Comparison of ENCODE assay signal across 15 cellular contexts in the genomic region with DNA sequence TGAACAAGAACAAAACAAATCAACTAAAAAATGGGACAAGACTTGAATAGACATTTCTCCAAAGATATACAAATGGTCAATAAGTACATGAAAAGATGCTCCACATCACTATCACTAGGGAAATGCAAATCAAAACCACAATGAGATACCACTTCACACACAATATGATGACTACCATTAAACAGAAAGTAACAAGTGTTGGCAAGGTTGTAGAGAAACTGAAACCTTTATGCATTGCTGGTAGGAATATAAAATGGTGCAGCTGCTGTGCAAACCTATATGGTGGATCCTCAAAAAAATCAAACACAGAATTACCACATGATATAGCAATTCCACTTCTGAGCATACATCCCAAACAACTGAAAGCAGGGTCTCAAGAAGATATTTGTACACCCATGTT. TPM values are rescaled to one million over a fixed set of nuclear protein-coding genes. Genes with fewer than 3 reads are reported as not detected.
DNase-seq lines count a peak whose midpoint lies in the region; ATAC-seq and FAIRE-seq lines count a peak whose summit lies in the region.
"Had no signal": no experiment of that assay in that cellular context is flagged by ENCODE, and none has a peak within 500 bp of the region (broad histone marks: within the 10 kb centered on the region; RNA-seq: fewer than 3 reads in every experiment).

No MANE protein-coding gene starts in this region.

- intact Hi-C loops in sciatic nerve (cut with DNase I), result no loop called here

- peaks cover 6% of the 10 kb centered on the region for H3K27me3 Mint-ChIP-seq in activated naive CD8-positive, alpha-beta T cell treated with anti-CD3 and anti-CD28 coated beads, Interleukin-2, amount 10 ng/mL, durations not matched to agents 7 days and 5 days
- H3K27me3 Mint-ChIP-seq in activated naive CD8-positive, alpha-beta T cell treated with anti-CD3 and anti-CD28 coated beads for 36 hours, result peaks cover 3% of the 10 kb centered on the region
- H3K27me3 Mint-ChIP-seq in activated CD8-positive, alpha-beta T cell treated with anti-CD3 and anti-CD28 coated beads, Interleukin-2, amount 10 ng/mL, durations not matched to agents 7 days and 5 days (ENCODE audit: low read depth), result peaks cover 2% of the 10 kb centered on the region

- H3K9me3 Mint-ChIP-seq in activated naive CD8-positive, alpha-beta T cell treated with anti-CD3 and anti-CD28 coated beads, Interleukin-2, amount 10 ng/mL, durations not matched to agents 7 days and 5 days, result no peaks in the 10 kb centered on the region
- peaks cover 2% of the 10 kb centered on the region for H3K9me3 Mint-ChIP-seq in activated naive CD8-positive, alpha-beta T cell treated with anti-CD3 and anti-CD28 coated beads for 36 hours
- H3K9me3 Mint-ChIP-seq in activated CD8-positive, alpha-beta T cell treated with anti-CD3 and anti-CD28 coated beads, Interleukin-2, amount 10 ng/mL, durations not matched to agents 7 days and 5 days (ENCODE audit: insufficient read depth), result no peaks in the 10 kb centered on the region
- H3K9me3 Mint-ChIP-seq: HFFc6 had no signal

- H3K4me3 Mint-ChIP-seq in activated naive CD8-positive, alpha-beta T cell treated with anti-CD3 and anti-CD28 coated beads, Interleukin-2, amount 10 ng/mL, durations not matched to agents 7 days and 5 days, result peak overlapping the region; percentile 2
- H3K4me3 Mint-ChIP-seq in activated naive CD8-positive, alpha-beta T cell treated with anti-CD3 and anti-CD28 coated beads for 36 hours, result no peak overlapping the region
- peak overlapping the region; percentile 5 for H3K4me3 Mint-ChIP-seq in activated CD8-positive, alpha-beta T cell treated with anti-CD3 and anti-CD28 coated beads, Interleukin-2, amount 10 ng/mL, durations not matched to agents 7 days and 5 days

- peaks cover 12% of the 10 kb centered on the region for H3K36me3 Mint-ChIP-seq in activated naive CD8-positive, alpha-beta T cell treated with anti-CD3 and anti-CD28 coated beads, Interleukin-2, amount 10 ng/mL, durations not matched to agents 7 days and 5 days
- H3K36me3 Mint-ChIP-seq in activated naive CD8-positive, alpha-beta T cell treated with anti-CD3 and anti-CD28 coated beads for 36 hours, result peaks cover 3% of the 10 kb centered on the region
- H3K36me3 Mint-ChIP-seq in activated CD8-positive, alpha-beta T cell treated with anti-CD3 and anti-CD28 coated beads, Interleukin-2, amount 10 ng/mL, durations not matched to agents 7 days and 5 days (ENCODE audit: low read depth), result peaks cover 3% of the 10 kb centered on the region

- CTCF ChIA-PET in activated CD8-positive, alpha-beta T cell treated with anti-CD3 and anti-CD28 coated beads, Interleukin-2, amount 10 ng/mL, durations not matched to agents 7 days and 5 days (lab: Charles Lee), result interaction anchor here (0.9 kb wide), 1 partner anchor 12 kb away, joined by 6 read pairs; no protein-coding TSS in a partner anchor

- peak; percentile 61 for ATAC-seq in activated naive CD8-positive, alpha-beta T cell treated with anti-CD3 and anti-CD28 coated beads, Interleukin-2, amount 10 ng/mL, durations not matched to agents 7 days and 5 days (ENCODE audit: low read depth)
- peak; percentile 52 for ATAC-seq in HG02938 (IDR thresholded peaks at IDR 0.05; ENCODE audit: unreplicated experiment)
- peak; percentile 59 for ATAC-seq in activated CD8-positive, alpha-beta T cell treated with anti-CD3 and anti-CD28 coated beads, Interleukin-2, amount 10 ng/mL, durations not matched to agents 7 days and 5 days
- no peak for ATAC-seq in sciatic nerve

- FAIRE-seq in frontal cortex (lab: Jason Lieb, UNC), result no peak
- FAIRE-seq: G401.6 had no signal

- POLR2A ChIA-PET in activated naive CD8-positive, alpha-beta T cell treated with anti-CD3 and anti-CD28 coated beads, Interleukin-2, amount 10 ng/mL, durations not matched to agents 7 days and 5 days (lab: Charles Lee), result no interaction called here
- POLR2A ChIA-PET in activated CD8-positive, alpha-beta T cell treated with anti-CD3 and anti-CD28 coated beads, Interleukin-2, amount 10 ng/mL, durations not matched to agents 7 days and 5 days (lab: Charles Lee), result no interaction called here

- H3K4me1 Mint-ChIP-seq in activated naive CD8-positive, alpha-beta T cell treated with anti-CD3 and anti-CD28 coated beads, Interleukin-2, amount 10 ng/mL, durations not matched to agents 7 days and 5 days, result peaks cover 24% of the 10 kb centered on the region
- peaks cover 25% of the 10 kb centered on the region for H3K4me1 Mint-ChIP-seq in activated naive CD8-positive, alpha-beta T cell treated with anti-CD3 and anti-CD28 coated beads for 36 hours
- H3K4me1 Mint-ChIP-seq in activated CD8-positive, alpha-beta T cell treated with anti-CD3 and anti-CD28 coated beads, Interleukin-2, amount 10 ng/mL, durations not matched to agents 7 days and 5 days (ENCODE audit: low read depth), result peaks cover 29% of the 10 kb centered on the region

- H3K27ac Mint-ChIP-seq in activated naive CD8-positive, alpha-beta T cell treated with anti-CD3 and anti-CD28 coated beads, Interleukin-2, amount 10 ng/mL, durations not matched to agents 7 days and 5 days, result peak overlapping the region; percentile 30
- no peak overlapping the region for H3K27ac Mint-ChIP-seq in activated naive CD8-positive, alpha-beta T cell treated with anti-CD3 and anti-CD28 coated beads for 36 hours
- H3K27ac Mint-ChIP-seq in activated CD8-positive, alpha-beta T cell treated with anti-CD3 and anti-CD28 coated beads, Interleukin-2, amount 10 ng/mL, durations not matched to agents 7 days and 5 days, result peak overlapping the region; percentile 19

- no peak for DNase-seq in activated naive CD8-positive, alpha-beta T cell treated with anti-CD3 and anti-CD28 coated beads, Interleukin-2, amount 10 ng/mL, durations not matched to agents 7 days and 5 days
- DNase-seq in activated naive CD8-positive, alpha-beta T cell treated with anti-CD3 and anti-CD28 coated beads for 36 hours, result no peak
- no peak for DNase-seq in activated CD8-positive, alpha-beta T cell treated with anti-CD3 and anti-CD28 coated beads, Interleukin-2, amount 10 ng/mL, durations not matched to agents 7 days and 5 days
- DNase-seq in DMS53 treated with DMSO at 0.1 percent for 48 hours (lab: John Stamatoyannopoulos, UW; ENCODE audit: unreplicated experiment) (no peak), sciatic nerve (ENCODE audit: low spot score) (no peak), frontal cortex (ENCODE audit: low spot score in 2 of 2) (no peak), T-helper 9 cell (no peak)
- DNase-seq: activated T-cell treated with anti-CD3 and anti-CD28 coated beads, Interleukin-2, amount 50 U/mL, for 1 hour; amygdala; HFFc6; stimulated activated CD4-positive, alpha-beta T cell treated with anti-CD3 and anti-CD28 coated beads, Interleukin-2, amount 100 ng/mL, for 24 hours; thyroid gland had no signal

RNA-seq across cellular contexts. Expression of a gene that starts 5.2 kb away (rescaled TPM):
- total RNA-seq in activated naive CD8-positive, alpha-beta T cell treated with anti-CD3 and anti-CD28 coated beads, Interleukin-2, amount 10 ng/mL, durations not matched to agents 7 days and 5 days, result 1 to 10 TPM; 4.1 to 5.6 TPM
- total RNA-seq in activated naive CD8-positive, alpha-beta T cell treated with anti-CD3 and anti-CD28 coated beads for 36 hours, result 1 to 10 TPM in 1 of 2 experiments, under 1 TPM in 1; 0.64 to 1.3 TPM
- 1 to 10 TPM; 4.3 to 4.7 TPM for total RNA-seq in activated CD8-positive, alpha-beta T cell treated with anti-CD3 and anti-CD28 coated beads, Interleukin-2, amount 10 ng/mL, durations not matched to agents 7 days and 5 days
- total RNA-seq in sciatic nerve (6.2 TPM), frontal cortex (0.82 TPM)

RNA-seq across cellular contexts. Expression of a gene that starts 26.4 kb away (rescaled TPM):
- 100 to 1,000 TPM; 237 to 249 TPM for total RNA-seq in activated naive CD8-positive, alpha-beta T cell treated with anti-CD3 and anti-CD28 coated beads, Interleukin-2, amount 10 ng/mL, durations not matched to agents 7 days and 5 days
- 10 to 100 TPM; 94.2 to 95.4 TPM for total RNA-seq in activated naive CD8-positive, alpha-beta T cell treated with anti-CD3 and anti-CD28 coated beads for 36 hours
- total RNA-seq in activated CD8-positive, alpha-beta T cell treated with anti-CD3 and anti-CD28 coated beads, Interleukin-2, amount 10 ng/mL, durations not matched to agents 7 days and 5 days, result 100 to 1,000 TPM; 186 TPM
- total RNA-seq in sciatic nerve, result 175 TPM
- 34.2 TPM for total RNA-seq in frontal cortex

RNA-seq across cellular contexts. Expression of a gene that starts 47.2 kb away (rescaled TPM):
- 10 to 100 TPM; 20.6 to 21.8 TPM for total RNA-seq in activated naive CD8-positive, alpha-beta T cell treated with anti-CD3 and anti-CD28 coated beads, Interleukin-2, amount 10 ng/mL, durations not matched to agents 7 days and 5 days
- total RNA-seq in activated naive CD8-positive, alpha-beta T cell treated with anti-CD3 and anti-CD28 coated beads for 36 hours, result 1 to 10 TPM; 6.5 to 6.9 TPM
- 1 to 10 TPM; 1.3 to 2.2 TPM for total RNA-seq in activated CD8-positive, alpha-beta T cell treated with anti-CD3 and anti-CD28 coated beads, Interleukin-2, amount 10 ng/mL, durations not matched to agents 7 days and 5 days
- total RNA-seq in sciatic nerve (40.7 TPM), frontal cortex (9.0 TPM)

RNA-seq across cellular contexts. Expression of a gene that starts 59.0 kb away (rescaled TPM):
- total RNA-seq in activated naive CD8-positive, alpha-beta T cell treated with anti-CD3 and anti-CD28 coated beads, Interleukin-2, amount 10 ng/mL, durations not matched to agents 7 days and 5 days, result 100 to 1,000 TPM; 161 to 164 TPM
- total RNA-seq in activated naive CD8-positive, alpha-beta T cell treated with anti-CD3 and anti-CD28 coated beads for 36 hours, result 10 to 100 TPM; 32.0 to 34.2 TPM
- 100 to 1,000 TPM; 158 to 161 TPM for total RNA-seq in activated CD8-positive, alpha-beta T cell treated with anti-CD3 and anti-CD28 coated beads, Interleukin-2, amount 10 ng/mL, durations not matched to agents 7 days and 5 days
- total RNA-seq in sciatic nerve, result 11.2 TPM
- total RNA-seq in frontal cortex, result 1.2 TPM
- total RNA-seq: HFFc6, RPMI7951 had no signal
